ENCODE assay signal across 9 cellular contexts in the genomic region with DNA sequence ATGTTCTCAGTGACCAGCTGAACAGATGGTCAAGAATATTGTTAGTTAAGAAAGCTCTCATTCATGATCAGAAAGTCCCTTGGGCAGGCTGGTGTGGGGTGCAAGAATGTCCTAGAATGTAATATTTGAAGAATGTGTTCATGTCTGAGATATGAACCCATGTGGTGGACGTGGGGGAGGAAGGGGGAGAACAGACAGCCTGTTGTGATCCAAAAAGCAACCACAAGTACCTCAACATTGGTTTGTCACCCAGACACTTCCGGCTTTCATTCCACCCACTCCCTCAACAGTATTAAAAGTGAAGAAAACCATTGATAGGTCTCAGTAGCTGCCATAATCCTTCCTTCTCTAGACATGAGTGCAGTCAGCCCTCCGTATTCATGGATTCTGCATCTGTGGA.
A peak's percentile ranks its signal among the peaks of the same experiment; 100 is the strongest.
DNase-seq lines count a peak whose midpoint lies in the region; ATAC-seq and TF ChIP-seq lines count a peak whose summit lies in the region.
"Had no signal": no experiment of that assay in that cellular context is flagged by ENCODE, and none has a peak within 500 bp of the region (broad histone marks: within the 10 kb centered on the region; RNA-seq: fewer than 3 reads in every experiment).

No MANE protein-coding gene starts in this region.

- peaks cover 2% of the 10 kb centered on the region for H3K36me3 Mint-ChIP-seq in activated CD4-positive, alpha-beta T cell treated with anti-CD3 and anti-CD28 coated beads, Interleukin-2, amount 10 ng/mL, durations not matched to agents 24 days and 14 days (ENCODE audit: low read depth)

- H3K27me3 ChIP-seq in uterus, result no peaks in the 10 kb centered on the region

- intact Hi-C loops in Right ventricle myocardium superior (cut with DNase I) (no loop called here), cardiac septum (cut with DNase I) (no loop called here), uterus (cut with DNase I; ENCODE audit: low total_unique reads) (no loop called here)
- intact Hi-C loops in activated CD4-positive, alpha-beta T cell treated with anti-CD3 and anti-CD28 coated beads, Interleukin-2, amount 10 ng/mL, durations not matched to agents 24 days and 14 days (cut with micrococcal nuclease), result loop anchor here (1.0 to 5.0 kb wide), 5 partner anchors 8 to 215 kb away; no protein-coding TSS in a partner anchor

- H3K4me1 Mint-ChIP-seq in activated CD4-positive, alpha-beta T cell treated with anti-CD3 and anti-CD28 coated beads, Interleukin-2, amount 10 ng/mL, durations not matched to agents 24 days and 14 days, result peaks cover 44% of the 10 kb centered on the region

- peaks cover 41% of the 10 kb centered on the region for H3K27me3 Mint-ChIP-seq in activated CD4-positive, alpha-beta T cell treated with anti-CD3 and anti-CD28 coated beads, Interleukin-2, amount 10 ng/mL, durations not matched to agents 24 days and 14 days

- no peak overlapping the region for H3K4me3 ChIP-seq in fibroblast of mammary gland (ENCODE audit: control insufficient read depth, low read depth, low read length)
- no peak overlapping the region for H3K4me3 ChIP-seq in uterus

- TF ChIP-seq CTCF in fibroblast of mammary gland (conservative IDR thresholded peaks at IDR 0.05; ENCODE audit: control insufficient read depth, insufficient read depth, low read depth, low read length), result no peak
- TF ChIP-seq CTCF in uterus (IDR thresholded peaks at IDR 0.05), result no peak

- ATAC-seq in Right ventricle myocardium superior (ENCODE audit: poor library complexity), result peak; percentile 60
- ATAC-seq in HG03457 (IDR thresholded peaks at IDR 0.05; ENCODE audit: unreplicated experiment), result peak; percentile 85

- TF ChIP-seq POLR2A in uterus (IDR thresholded peaks at IDR 0.05), result no peak

- no peaks in the 10 kb centered on the region for H3K4me1 ChIP-seq in uterus

- peak overlapping the region; percentile 73 for H3K4me3 Mint-ChIP-seq in activated CD4-positive, alpha-beta T cell treated with anti-CD3 and anti-CD28 coated beads, Interleukin-2, amount 10 ng/mL, durations not matched to agents 24 days and 14 days

- no peaks in the 10 kb centered on the region for H3K36me3 ChIP-seq in uterus

- no peaks in the 10 kb centered on the region for H3K9me3 ChIP-seq in uterus

- peak overlapping the region; percentile 83 for H3K27ac Mint-ChIP-seq in activated CD4-positive, alpha-beta T cell treated with anti-CD3 and anti-CD28 coated beads, Interleukin-2, amount 10 ng/mL, durations not matched to agents 24 days and 14 days

- H3K27ac ChIP-seq in uterus, result no peak overlapping the region
- H3K27ac ChIP-seq: epithelial cell of prostate had no signal

- no peaks in the 10 kb centered on the region for H3K9me3 Mint-ChIP-seq in activated CD4-positive, alpha-beta T cell treated with anti-CD3 and anti-CD28 coated beads, Interleukin-2, amount 10 ng/mL, durations not matched to agents 24 days and 14 days

- DNase-seq in Right ventricle myocardium superior, result peak; percentile 49
- DNase-seq in cardiac septum (ENCODE audit: low spot score), result no peak
- peak; percentile 89 for DNase-seq in activated CD4-positive, alpha-beta T cell treated with anti-CD3 and anti-CD28 coated beads, Interleukin-2, amount 10 ng/mL, durations not matched to agents 24 days and 14 days
- peak; percentile 88 for DNase-seq in fibroblast of mammary gland (ENCODE audit: low read depth)
- DNase-seq in stimulated activated CD8-positive, alpha-beta memory T cell treated with anti-CD3 and anti-CD28 coated beads, Interleukin-12 subunit alpha, Interleukin-12 subunit beta, amount 100 ng/mL, for 1 hour (ENCODE audit: low read depth), result peak; percentile 39
- DNase-seq in uterus, result no peak
- no peak for DNase-seq in NCI-H2227 treated with DMSO at 0.1 percent for 48 hours (lab: John Stamatoyannopoulos, UW)

Comparison
In these comparisons a context has a peak if more than half of its experiments do, and no peak if none do; other contexts are left out.
1. DNase-seq: peak in Right ventricle myocardium superior (single experiment), activated CD4-positive, alpha-beta T cell treated with anti-CD3 and anti-CD28 coated beads, Interleukin-2, amount 10 ng/mL, durations not matched to agents 24 days and 14 days (single experiment), fibroblast of mammary gland (single experiment) and stimulated activated CD8-positive, alpha-beta memory T cell treated with anti-CD3 and anti-CD28 coated beads, Interleukin-12 subunit alpha, Interleukin-12 subunit beta, amount 100 ng/mL, for 1 hour (single experiment); none in cardiac septum (single experiment), uterus (0 of 2) and NCI-H2227 treated with DMSO at 0.1 percent for 48 hours (single experiment).